In genomic region chr4:98102660-98103059, GRCh38 we compare ENCODE assay signal across 27 cellular contexts. TPM values are rescaled to one million over a fixed set of nuclear protein-coding genes. Genes with fewer than 3 reads are reported as not detected.
DNase-seq lines count a peak whose midpoint lies in the region; ATAC-seq, FAIRE-seq and TF ChIP-seq lines count a peak whose summit lies in the region.
"Had no signal": no experiment of that assay in that cellular context is flagged by ENCODE, and none has a peak within 500 bp of the region (broad histone marks: within the 10 kb centered on the region; RNA-seq: fewer than 3 reads in every experiment).

No MANE protein-coding gene starts in this region.

- H3K27ac ChIP-seq in pancreas, result no peak overlapping the region
- H3K27ac ChIP-seq: 22Rv1; A549; BLaER1 treated with 17β-estradiol and CSF1 and Interleukin-3, amounts not matched to agents 10 nM and 100 nM had no signal

- H3K36me3 Mint-ChIP-seq in activated naive CD4-positive, alpha-beta T cell treated with anti-CD3 and anti-CD28 coated beads, Interleukin-2, amount 50 U/mL, for 72 hours, result no peaks in the 10 kb centered on the region
- H3K36me3 Mint-ChIP-seq: CD14-positive monocyte; CD8-positive, alpha-beta memory T cell had no signal

- no peak for TF ChIP-seq CTCF in pancreas (IDR thresholded peaks at IDR 0.05)

- WGBS in pancreas, 2 donors, result 66 to 70% methylated on average over 1 of the region's 1 CpG

- ATAC-seq in pancreas, result no peak
- ATAC-seq in activated naive CD4-positive, alpha-beta T cell treated with anti-CD3 and anti-CD28 coated beads, Interleukin-2, amount 50 U/mL, for 72 hours, result no peak
- ATAC-seq in activated CD4-positive, CD25-positive, alpha-beta regulatory T cell treated with anti-CD3 and anti-CD28 coated beads, Interleukin-2, amount 50 U/mL, for 24 hours, result no peak
- ATAC-seq in HG02970 (IDR thresholded peaks at IDR 0.05; ENCODE audit: low FRiP score, unreplicated experiment), result no peak
- ATAC-seq: A549 had no signal

- no peak for DNase-seq in pancreas
- DNase-seq in activated naive CD4-positive, alpha-beta T cell treated with anti-CD3 and anti-CD28 coated beads, Interleukin-2, amount 50 U/mL, for 72 hours (ENCODE audit: low spot score in 2 of 2), result no peak
- DNase-seq in head of caudate nucleus, result no peak
- DNase-seq: ACHN; AML-193; BE2C; CD4-positive, alpha-beta T cell; CD8-positive, alpha-beta memory T cell; DMS 273 treated with DMSO at 0.1 percent for 48 hours; DMS53; DMS79 treated with DMSO at 0.1 percent for 48 hours; H7; HCEC 1CT had no signal

- H3K27me3 ChIP-seq in pancreas, result no peaks in the 10 kb centered on the region
- H3K27me3 ChIP-seq: BE2C; BLaER1 treated with 17β-estradiol and CSF1 and Interleukin-3, amounts not matched to agents 10 nM and 100 nM had no signal

- no peaks in the 10 kb centered on the region for H3K36me3 ChIP-seq in pancreas
- H3K36me3 ChIP-seq: BE2C; BLaER1 treated with 17β-estradiol and CSF1 and Interleukin-3, amounts not matched to agents 10 nM and 100 nM had no signal

- H3K4me1 ChIP-seq in pancreas, result no peaks in the 10 kb centered on the region
- H3K4me1 ChIP-seq: A549, BE2C had no signal

- no peak overlapping the region for H3K27ac Mint-ChIP-seq in activated naive CD4-positive, alpha-beta T cell treated with anti-CD3 and anti-CD28 coated beads, Interleukin-2, amount 50 U/mL, for 72 hours
- H3K27ac Mint-ChIP-seq: CD14-positive monocyte; CD4-positive, alpha-beta T cell; CD8-positive, alpha-beta memory T cell had no signal

- peak; percentile 83 for FAIRE-seq in A204.1 (lab: Jason Lieb, UNC)
- FAIRE-seq in TTC549 (lab: Jason Lieb, UNC), result peak; percentile 32
- FAIRE-seq in endometrium (lab: Jason Lieb, UNC), result peak; percentile 58
- peak; percentile 75 for FAIRE-seq in pancreas (lab: Jason Lieb, UNC)
- FAIRE-seq: A549, D721Med, GM12892, H1 had no signal

- no peaks in the 10 kb centered on the region for H3K9me3 Mint-ChIP-seq in activated naive CD4-positive, alpha-beta T cell treated with anti-CD3 and anti-CD28 coated beads, Interleukin-2, amount 50 U/mL, for 72 hours
- H3K9me3 Mint-ChIP-seq: CD4-positive, alpha-beta T cell; CD8-positive, alpha-beta memory T cell had no signal

- H3K9me3 ChIP-seq in pancreas, result no peaks in the 10 kb centered on the region
- H3K9me3 ChIP-seq: A549; BE2C; BLaER1 treated with 17β-estradiol and CSF1 and Interleukin-3, amounts not matched to agents 10 nM and 100 nM had no signal

- intact Hi-C loops in pancreas (cut with DNase I) (no loop called here), head of caudate nucleus (cut with DNase I) (no loop called here)

- no peak overlapping the region for H3K4me3 ChIP-seq in pancreas
- H3K4me3 ChIP-seq: A549; BLaER1 treated with 17β-estradiol and CSF1 and Interleukin-3, amounts not matched to agents 10 nM and 100 nM had no signal

RNA-seq across cellular contexts. Expression of gene STPG2, which starts 40.6 kb away (rescaled TPM):
- total RNA-seq in pancreas, result 1 to 10 TPM in 1 of 6 donors, under 1 TPM in 5; 0.28 to 1.0 (median 0.89) TPM
- under 1 TPM; 0.11 to 0.12 TPM for polyA plus RNA-seq in pancreas
- under 1 TPM; 0.18 to 0.19 TPM for total RNA-seq in activated naive CD4-positive, alpha-beta T cell treated with anti-CD3 and anti-CD28 coated beads, Interleukin-2, amount 50 U/mL, for 72 hours
- total RNA-seq: CD8-positive, alpha-beta memory T cell; Daoy; G401; H1 had no signal
- polyA plus RNA-seq: CD14-positive monocyte; CD8-positive, alpha-beta memory T cell had no signal
